Comparison of ENCODE assay signal across 9 cellular contexts in genomic region chr6:75207211-75207984, GRCh38. TPM values are rescaled to one million over a fixed set of nuclear protein-coding genes. Genes with fewer than 3 reads are reported as not detected.
A peak's percentile ranks its signal among the peaks of the same experiment; 100 is the strongest.
DNase-seq lines count a peak whose midpoint lies in the region; ATAC-seq, FAIRE-seq and TF ChIP-seq lines count a peak whose summit lies in the region.
"Had no signal": no experiment of that assay in that cellular context is flagged by ENCODE, and none has a peak within 500 bp of the region (broad histone marks: within the 10 kb centered on the region; RNA-seq: fewer than 3 reads in every experiment).

No MANE protein-coding gene starts in this region.

- intact Hi-C loops in activated naive CD4-positive, alpha-beta T cell treated with anti-CD3 and anti-CD28 coated beads for 36 hours (cut with micrococcal nuclease), result loop anchor here (5.0 to 10.0 kb wide), 5 partner anchors 273 to 1530 kb away; no protein-coding TSS in a partner anchor
- intact Hi-C loops in kidney (cut with DNase I), result loop anchor here (5.0 kb wide), 1 partner anchor 1470 kb away; no protein-coding TSS in a partner anchor

- 46% methylated on average over 27 of the region's 33 CpGs for WGBS in suprapubic skin

- no peak overlapping the region for H3K27ac Mint-ChIP-seq in activated naive CD4-positive, alpha-beta T cell treated with anti-CD3 and anti-CD28 coated beads for 36 hours

- no peak for TF ChIP-seq EP300 in suprapubic skin (IDR thresholded peaks at IDR 0.05)

- TF ChIP-seq POLR2A in suprapubic skin (IDR thresholded peaks at IDR 0.05), result no peak

- peaks cover 8 to 17% of the 10 kb centered on the region in 2 donors for H3K4me1 ChIP-seq in kidney (ENCODE audit: control insufficient read depth in 1 of 2, insufficient read depth in 1 of 2, low read depth in 1 of 2, low read length in 2 of 2)
- H3K4me1 ChIP-seq in suprapubic skin, result peaks cover 68% of the 10 kb centered on the region

- no peaks in the 10 kb centered on the region for H3K36me3 Mint-ChIP-seq in activated naive CD4-positive, alpha-beta T cell treated with anti-CD3 and anti-CD28 coated beads for 36 hours (ENCODE audit: low read depth)

- FAIRE-seq in kidney (lab: Jason Lieb, UNC), result no peak

- no peak for ATAC-seq in HG03460 (IDR thresholded peaks at IDR 0.05; ENCODE audit: unreplicated experiment)

- H3K9ac ChIP-seq in kidney (ENCODE audit: low read length in 2 of 2), result no peak overlapping the region

- no peaks in the 10 kb centered on the region for H3K9me3 Mint-ChIP-seq in activated naive CD4-positive, alpha-beta T cell treated with anti-CD3 and anti-CD28 coated beads for 36 hours

- H3K4me3 ChIP-seq in kidney (ENCODE audit: low read length in 2 of 2), result no peak overlapping the region
- H3K4me3 ChIP-seq in suprapubic skin, result peak overlapping the region; percentile 71

- CTCF ChIA-PET in activated naive CD4-positive, alpha-beta T cell treated with anti-CD3 and anti-CD28 coated beads for 36 hours (lab: Charles Lee), result interaction anchor here (0.7 to 6.0 kb wide), 5 partner anchors 123 to 1353 kb away, joined by 3 to 64 read pairs (median 24); no protein-coding TSS in a partner anchor

- H3K27me3 ChIP-seq in suprapubic skin, result peaks cover 35% of the 10 kb centered on the region

- peak overlapping the region; percentile 48 for H3K4me3 Mint-ChIP-seq in activated naive CD4-positive, alpha-beta T cell treated with anti-CD3 and anti-CD28 coated beads for 36 hours

- DNase-seq in activated naive CD4-positive, alpha-beta T cell treated with anti-CD3 and anti-CD28 coated beads for 36 hours, result peak; percentile 14
- no peak for DNase-seq in activated naive CD4-positive, alpha-beta T cell (lab: John Stamatoyannopoulos, UW)
- DNase-seq in astrocyte of the hippocampus (ENCODE audit: low read depth, low spot score) (peak; percentile 32), kidney (peak; percentile 64), suprapubic skin (ENCODE audit: low spot score in 2 of 2) (no peak), NCI-H2171 treated with DMSO at 0.1 percent for 48 hours (lab: John Stamatoyannopoulos, UW) (no peak), dedifferentiated amniotic fluid mesenchymal stem cell (ENCODE audit: extremely low spot score) (no peak)
- DNase-seq: SHP77 treated with DMSO at 0.1 percent for 48 hours had no signal

- H3K4me1 Mint-ChIP-seq in activated naive CD4-positive, alpha-beta T cell treated with anti-CD3 and anti-CD28 coated beads for 36 hours (ENCODE audit: low read depth), result peaks cover 55% of the 10 kb centered on the region

- H3K27me3 Mint-ChIP-seq in activated naive CD4-positive, alpha-beta T cell treated with anti-CD3 and anti-CD28 coated beads for 36 hours (ENCODE audit: low read depth), result peaks cover 78% of the 10 kb centered on the region

- H3K9me3 ChIP-seq in kidney (ENCODE audit: control insufficient read depth in 1 of 2, low read length in 2 of 2) (no peaks in the 10 kb centered on the region), suprapubic skin (no peaks in the 10 kb centered on the region)

- H3K36me3 ChIP-seq in kidney (ENCODE audit: control insufficient read depth in 1 of 2, insufficient read depth in 2 of 2, low read length in 2 of 2) (no peaks in the 10 kb centered on the region), suprapubic skin (no peaks in the 10 kb centered on the region)

- TF ChIP-seq CTCF in kidney (IDR thresholded peaks at IDR 0.05; ENCODE audit: borderline replicate concordance, extremely low read depth, insufficient read depth) (no peak), suprapubic skin (IDR thresholded peaks at IDR 0.05) (no peak)

- no peak overlapping the region for H3K27ac ChIP-seq in kidney (ENCODE audit: low read depth in 2 of 2, low read length in 2 of 2)
- H3K27ac ChIP-seq in suprapubic skin, result peak overlapping the region; percentile 89

RNA-seq across cellular contexts. Expression of gene COL12A1, which starts 1.5 kb away (rescaled TPM):
- under 1 TPM in 1 of 2 experiments, not detected in 1; 0.05 TPM for total RNA-seq in activated naive CD4-positive, alpha-beta T cell treated with anti-CD3 and anti-CD28 coated beads for 36 hours
- total RNA-seq in kidney (28.3 TPM), suprapubic skin (10 to 100 TPM; 41.2 to 47.2 (median 44.1) TPM)
- polyA plus RNA-seq in kidney (ENCODE audit: insufficient read depth, low read depth, low replicate concordance), result 12.3 TPM

RNA-seq across cellular contexts. Expression of gene COX7A2, which starts 36.2 kb away (rescaled TPM):
- 100 to 1,000 TPM; 577 to 592 TPM for total RNA-seq in activated naive CD4-positive, alpha-beta T cell treated with anti-CD3 and anti-CD28 coated beads for 36 hours
- total RNA-seq in kidney, result 315 TPM
- polyA plus RNA-seq in kidney (ENCODE audit: insufficient read depth, low read depth, low replicate concordance), result 812 TPM
- 100 to 1,000 TPM; 110 to 303 (median 209) TPM for total RNA-seq in suprapubic skin

Comparison
In these comparisons a context has a peak if more than half of its experiments do, and no peak if none do; other contexts are left out.
1. DNase-seq: peak in activated naive CD4-positive, alpha-beta T cell treated with anti-CD3 and anti-CD28 coated beads for 36 hours (single experiment), astrocyte of the hippocampus (single experiment) and kidney (single experiment); none in activated naive CD4-positive, alpha-beta T cell (0 of 4), suprapubic skin (0 of 2), NCI-H2171 treated with DMSO at 0.1 percent for 48 hours (single experiment) and dedifferentiated amniotic fluid mesenchymal stem cell (single experiment).
2. RNA of gene COL12A1, which starts 1.5 kb away (total RNA-seq): 41.2 to 47.2 TPM in suprapubic skin and 28.3 TPM in kidney (single experiment); 0.05 TPM in activated naive CD4-positive, alpha-beta T cell treated with anti-CD3 and anti-CD28 coated beads for 36 hours; every median in the first group is over 10 times any median in the second.